ENCODE assay signal across 24 cellular contexts in the genomic region with DNA sequence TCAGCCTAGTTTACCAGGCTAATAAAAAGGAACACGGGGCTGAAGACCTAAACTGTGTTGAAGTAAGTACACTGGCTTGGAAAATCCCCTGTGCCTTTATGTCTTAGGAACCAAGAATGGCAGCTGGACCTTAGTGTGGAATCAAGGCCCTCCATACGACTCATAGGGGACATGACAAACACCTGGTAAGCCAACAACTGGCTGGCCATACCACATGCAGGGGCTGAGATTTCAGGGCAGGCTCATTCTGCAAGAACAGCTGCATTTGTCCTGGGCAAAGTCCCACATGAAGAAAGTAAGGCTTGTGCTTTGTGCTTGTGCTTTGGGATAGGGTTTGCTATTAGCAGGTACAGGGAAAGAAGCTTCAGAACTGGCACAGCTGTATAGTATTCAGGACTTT.
"Had no signal": no experiment of that assay in that cellular context is flagged by ENCODE, and none has a peak within 500 bp of the region (broad histone marks: within the 10 kb centered on the region; RNA-seq: fewer than 3 reads in every experiment).

No MANE protein-coding gene starts in this region.

- FAIRE-seq: endometrium, frontal cortex, kidney, small intestine, urothelium cell line had no signal

- H3K27ac Mint-ChIP-seq: effector memory CD8-positive, alpha-beta T cell; memory B cell; mesothelial cell of epicardium; natural killer cell; stimulated activated naive B cell treated with anti-CD40 and anti-IgM and Interleukin-4, amounts not matched to agents 10 μg/mL and 1 μg/mL and 100 μg/mL, for 72 hours; stimulated activated naive CD8-positive, alpha-beta T cell treated with anti-CD3 and anti-CD28 coated beads, Interleukin-15, Interleukin-2, amounts not matched to agents 100 ng/mL and 50 ng/mL, for 24 hours had no signal

- H3K9me3 Mint-ChIP-seq: effector memory CD8-positive, alpha-beta T cell; memory B cell; natural killer cell; stimulated activated naive B cell treated with anti-CD40 and anti-IgM and Interleukin-4, amounts not matched to agents 10 μg/mL and 1 μg/mL and 100 μg/mL, for 72 hours; stimulated activated naive CD8-positive, alpha-beta T cell treated with anti-CD3 and anti-CD28 coated beads, Interleukin-15, Interleukin-2, amounts not matched to agents 100 ng/mL and 50 ng/mL, for 24 hours had no signal

- H3K4me3 Mint-ChIP-seq: effector memory CD8-positive, alpha-beta T cell; memory B cell; mesothelial cell of epicardium; natural killer cell; neural crest cell; stimulated activated naive B cell treated with anti-CD40 and anti-IgM and Interleukin-4, amounts not matched to agents 10 μg/mL and 1 μg/mL and 100 μg/mL, for 72 hours; stimulated activated naive CD8-positive, alpha-beta T cell treated with anti-CD3 and anti-CD28 coated beads, Interleukin-15, Interleukin-2, amounts not matched to agents 100 ng/mL and 50 ng/mL, for 24 hours had no signal

- H3K36me3 Mint-ChIP-seq: memory B cell; natural killer cell; stimulated activated naive B cell treated with anti-CD40 and anti-IgM and Interleukin-4, amounts not matched to agents 10 μg/mL and 1 μg/mL and 100 μg/mL, for 72 hours had no signal

- H3K9me3 ChIP-seq: neutrophil, prostate gland, thoracic aorta, tibial nerve, upper lobe of left lung had no signal

- H3K36me3 ChIP-seq: neutrophil, prostate gland, thoracic aorta, tibial nerve had no signal

- H3K27me3 Mint-ChIP-seq: memory B cell had no signal

- H3K4me3 ChIP-seq: lung, prostate gland, thoracic aorta, tibial nerve, upper lobe of left lung had no signal

- H3K27me3 ChIP-seq: tibial nerve, upper lobe of left lung had no signal

- H3K4me1 ChIP-seq: prostate gland had no signal

- H3K4me1 Mint-ChIP-seq: memory B cell, natural killer cell had no signal

- DNase-seq: cerebellar nuclear complex; cortex of kidney; effector memory CD8-positive, alpha-beta T cell; kidney; natural killer cell; right cardiac atrium; small intestine; stimulated activated CD4-positive, alpha-beta T cell treated with anti-CD3 and anti-CD28 coated beads, Interleukin-15, amount 100 ng/mL, for 24 hours; stimulated activated CD4-positive, alpha-beta T cell treated with anti-CD3 and anti-CD28 coated beads, Interleukin-2, amount 100 ng/mL, for 48 hours; stimulated activated naive B cell treated with anti-CD40 and anti-IgM and Interleukin-4, amounts not matched to agents 10 μg/mL and 1 μg/mL and 100 μg/mL, for 72 hours; upper lobe of left lung had no signal

- H3K27ac ChIP-seq: neutrophil, prostate gland, thoracic aorta, tibial nerve, upper lobe of left lung had no signal

- ATAC-seq: effector memory CD8-positive, alpha-beta T cell; left lobe of liver; natural killer cell; right cardiac atrium; stimulated activated naive B cell treated with anti-CD40 and anti-IgM and Interleukin-4, amounts not matched to agents 10 μg/mL and 1 μg/mL and 100 μg/mL, for 72 hours had no signal
